8 cellular contexts compared by ENCODE assay signal in genomic region chr5:98774192-98775046, GRCh38. TPM values are rescaled to one million over a fixed set of nuclear protein-coding genes. Genes with fewer than 3 reads are reported as not detected.
A peak's percentile ranks its signal among the peaks of the same experiment; 100 is the strongest.
DNase-seq lines count a peak whose midpoint lies in the region; ATAC-seq, FAIRE-seq and TF ChIP-seq lines count a peak whose summit lies in the region.

No MANE protein-coding gene starts in this region.

- peaks cover 7% of the 10 kb centered on the region for H4K20me1 ChIP-seq in endothelial cell of umbilical vein (replicated peaks; ENCODE audit: control insufficient read depth, extremely low read depth, insufficient read depth, low read length)

- H3K36me3 ChIP-seq in A673 (ENCODE audit: insufficient read depth, low read length, poor library complexity, severe bottlenecking): no peaks in the 10 kb centered on the region
- peaks cover 0 to 1% of the 10 kb centered on the region in 2 experiments for H3K36me3 ChIP-seq in endothelial cell of umbilical vein (ENCODE audit: control insufficient read depth in 2 of 2, extremely low read depth in 1 of 2, insufficient read depth in 2 of 2, low read length in 2 of 2)

- peak; percentile 86 for DNase-seq in A673 (ENCODE audit: low spot score)
- peak; percentile 21 for DNase-seq in NCI-H2196 treated with DMSO at 0.1 percent for 48 hours (lab: John Stamatoyannopoulos, UW; ENCODE audit: unreplicated experiment)
- peak; percentile 78 for DNase-seq in activated CD8-positive, alpha-beta memory T cell treated with anti-CD3 and anti-CD28 coated beads, Interleukin-2, amount 50 U/mL, for 48 hours
- DNase-seq in endothelial cell of umbilical vein (ENCODE audit: low read depth, low spot score): peak; percentile 78
- DNase-seq in stimulated activated naive CD8-positive, alpha-beta T cell treated with anti-CD3 and anti-CD28 coated beads, Interleukin-15, Interleukin-2, amounts not matched to agents 100 U/mL and 50 U/mL, for 24 hours: peak; percentile 58

- FAIRE-seq in endothelial cell of umbilical vein (lab: Jason Lieb, UNC): peak; percentile 69

- H3K9me1 ChIP-seq in endothelial cell of umbilical vein (replicated peaks; ENCODE audit: control insufficient read depth, extremely low read depth, insufficient read depth, low read length): no peaks in the 10 kb centered on the region

- no TSS peak for BruUV-seq in A673 (replicated peaks; lab: Mats Ljungman, UMichigan)
- BruUV-seq in endothelial cell of umbilical vein (replicated peaks; lab: Mats Ljungman, UMichigan): TSS peak; percentile 16

- dilution Hi-C loops in endothelial cell of umbilical vein (cut with MboI; ENCODE audit: extremely low pct_ligation_motif_present, low sequenced_read_pairs): no loop called here

- ATAC-seq in GM18508 (IDR thresholded peaks at IDR 0.05; ENCODE audit: insufficient read depth, unreplicated experiment) (peak; percentile 16), HG02970 (IDR thresholded peaks at IDR 0.05; ENCODE audit: low FRiP score, unreplicated experiment) (peak; percentile 33)
- peak; percentile 30 for ATAC-seq in stimulated activated naive CD8-positive, alpha-beta T cell treated with anti-CD3 and anti-CD28 coated beads, Interleukin-15, Interleukin-2, amounts not matched to agents 100 U/mL and 50 U/mL, for 24 hours

- H3K9me3 ChIP-seq in A673 (ENCODE audit: low read depth, low read length, poor library complexity, severe bottlenecking): no peaks in the 10 kb centered on the region
- H3K9me3 ChIP-seq in endothelial cell of umbilical vein (replicated peaks; ENCODE audit: control insufficient read depth, insufficient read depth, low read length): no peaks in the 10 kb centered on the region
- H3K9me3 ChIP-seq in mononuclear cell (ENCODE audit: low read depth, low read length): no peaks in the 10 kb centered on the region

- intact Hi-C loops in A673 (cut with micrococcal nuclease; ENCODE audit: unreplicated experiment): loop anchor here (5.0 kb wide), 4 partner anchors 153 to 932 kb away; partner anchors contain the start of gene CHD1
- intact Hi-C loops in endothelial cell of umbilical vein (cut with micrococcal nuclease): loop anchor here (1.0 to 10.0 kb wide), 7 partner anchors 22 to 1892 kb away; partner anchors contain the start of gene LNPEP

- peak; percentile 8 for TF ChIP-seq POLR2A in endothelial cell of umbilical vein (IDR thresholded peaks at IDR 0.05; ENCODE audit: low read depth, low read length)

- peak overlapping the region; percentile 14 for H2AFZ ChIP-seq in endothelial cell of umbilical vein (ENCODE audit: low read depth, low read length)

- TF ChIP-seq CTCF in A673 (conservative IDR thresholded peaks at IDR 0.05; ENCODE audit: low read depth, low read length) (no peak), endothelial cell of umbilical vein (IDR thresholded peaks at IDR 0.05; ENCODE audit: extremely low read depth in 1 of 2, insufficient read depth in 1 of 2, low read depth in 1 of 2, low read length in 2 of 2) (no peak)

- H3K27me3 ChIP-seq in A673 (replicated peaks; ENCODE audit: insufficient read depth, low read depth, low read length, poor library complexity) (no peaks in the 10 kb centered on the region), endothelial cell of umbilical vein (ENCODE audit: control insufficient read depth in 2 of 2, insufficient read depth in 2 of 2, low read length in 2 of 2) (no peaks in the 10 kb centered on the region), mononuclear cell (ENCODE audit: insufficient read depth, low read length) (peaks cover 78% of the 10 kb centered on the region)

- H3K9ac ChIP-seq in endothelial cell of umbilical vein (replicated peaks; ENCODE audit: extremely low read depth, insufficient read depth, low read length): peak overlapping the region; percentile 97

- H3K4me2 ChIP-seq in endothelial cell of umbilical vein (ENCODE audit: insufficient read depth, low read length): peak overlapping the region; percentile 93

- peaks cover 29% of the 10 kb centered on the region for H3K4me1 ChIP-seq in A673 (ENCODE audit: insufficient read depth, low read length, poor library complexity, severe bottlenecking)
- H3K4me1 ChIP-seq in endothelial cell of umbilical vein (ENCODE audit: control insufficient read depth, extremely low read depth, insufficient read depth, low read length): peaks cover 33% of the 10 kb centered on the region
- peaks cover 46% of the 10 kb centered on the region for H3K4me1 ChIP-seq in mononuclear cell (ENCODE audit: insufficient read depth, low read length)

- H3K4me3 ChIP-seq in A673 (ENCODE audit: low read depth, low read length, poor library complexity, severe bottlenecking) (peak overlapping the region; percentile 85), endothelial cell of umbilical vein (replicated peaks in 1 of 3; ENCODE audit: insufficient read depth in 1 of 3, low read depth in 1 of 3, low read length in 3 of 3) (peak overlapping the region; percentile 84 to 98 (median 87)), mononuclear cell (ENCODE audit: low read length) (peak overlapping the region; percentile 54)

- H3K79me2 ChIP-seq in endothelial cell of umbilical vein (ENCODE audit: control insufficient read depth, insufficient read depth, low read length): peaks cover 66% of the 10 kb centered on the region

- POLR2A ChIA-PET in A673 (lab: Charles Lee; ENCODE audit: low non-redundant PET): interaction anchor here (0.6 kb wide), 1 partner anchor 405 kb away, joined by 3 read pairs; no protein-coding TSS in a partner anchor
- POLR2A ChIA-PET in endothelial cell of umbilical vein (lab: Charles Lee): no interaction called here

- CTCF ChIA-PET in A673 (lab: Charles Lee) (no interaction called here), endothelial cell of umbilical vein (lab: Charles Lee) (interaction anchor here (1.0 to 6.4 kb wide), 4 partner anchors 21 to 1543 kb away, joined by 3 to 94 read pairs (median 4); no protein-coding TSS in a partner anchor)

- H3K27ac ChIP-seq in A673 (ENCODE audit: low read depth, low read length, poor library complexity, severe bottlenecking) (peak overlapping the region; percentile 78), endothelial cell of umbilical vein (ENCODE audit: insufficient read depth, low read depth, low read length) (peak overlapping the region; percentile 68)

TF ChIP-seq in endothelial cell of umbilical vein, 7 proteins besides CTCF, POLR2A, EP300 and RAD21:
- TF ChIP-seq, protein P1, sequence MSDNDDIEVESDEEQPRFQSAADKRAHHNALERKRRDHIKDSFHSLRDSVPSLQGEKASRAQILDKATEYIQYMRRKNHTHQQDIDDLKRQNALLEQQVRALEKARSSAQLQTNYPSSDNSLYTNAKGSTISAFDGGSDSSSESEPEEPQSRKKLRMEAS (IDR thresholded peaks at IDR 0.05; ENCODE audit: insufficient read depth, insufficient read length): no peak
- TF ChIP-seq FOS (IDR thresholded peaks at IDR 0.05; ENCODE audit: borderline replicate concordance, insufficient read depth, low read length) (no peak), MYC (IDR thresholded peaks at IDR 0.05; ENCODE audit: low read depth, low read length) (no peak), POLR2AphosphoS5 (IDR thresholded peaks at IDR 0.05; ENCODE audit: insufficient read depth, low read depth, low read length) (peak; percentile 40), JUN (IDR thresholded peaks at IDR 0.05; ENCODE audit: borderline replicate concordance, insufficient read depth, insufficient read length, low read depth) (no peak)

RNA-seq across cellular contexts. Expression of gene RGMB, which starts 1.0 kb away (rescaled TPM):
- total RNA-seq in A673 (2021) (16.4 and 16.5 TPM in 2 replicates), endothelial cell of umbilical vein (27.5 and 31.3 TPM in 2 replicates), mononuclear cell (21.3 TPM)
- polyA plus RNA-seq in endothelial cell of umbilical vein: 15.0 and 16.2 TPM in 2 replicates
- polyA plus RNA-seq in endothelial cell of umbilical vein (2011; cell fraction: cytosol; rRNA removed): 13.5 and 14.2 TPM in 2 replicates
- 29.2 and 29.3 TPM in 2 replicates for polyA plus RNA-seq in endothelial cell of umbilical vein (2011; cell fraction: nucleus; rRNA removed)
- 11.3 and 14.2 TPM in 2 replicates for polyA plus RNA-seq in endothelial cell of umbilical vein (2012)
- polyA minus RNA-seq in endothelial cell of umbilical vein: 32.2 and 38.1 TPM in 2 replicates
- 13.5 TPM for polyA minus RNA-seq in endothelial cell of umbilical vein (2011; cell fraction: cytosol; rRNA and poly(A)+ RNA removed)
- 60.5 and 67.9 TPM in 2 replicates for polyA minus RNA-seq in endothelial cell of umbilical vein (2011; cell fraction: nucleus; rRNA and poly(A)+ RNA removed)

Comparison
In these comparisons a context has a peak if more than half of its experiments do, and no peak if none do; other contexts are left out.
1. Peak in every context shown above with its lines: DNase-seq, ATAC-seq, H3K4me3 ChIP-seq and H3K27ac ChIP-seq.
2. DNase-seq: peak in every context shown above with its lines; median percentile 86 in A673; 78 in activated CD8-positive, alpha-beta memory T cell treated with anti-CD3 and anti-CD28 coated beads, Interleukin-2, amount 50 U/mL, for 48 hours; 78 in endothelial cell of umbilical vein; 58 in stimulated activated naive CD8-positive, alpha-beta T cell treated with anti-CD3 and anti-CD28 coated beads, Interleukin-15, Interleukin-2, amounts not matched to agents 100 U/mL and 50 U/mL, for 24 hours; 21 in NCI-H2196 treated with DMSO at 0.1 percent for 48 hours.